In genomic region chr17:74117999-74118421, GRCh38 we compare ENCODE assay signal across 19 cellular contexts.
DNase-seq lines count a peak whose midpoint lies in the region; TF ChIP-seq lines count a peak whose summit lies in the region.
"Had no signal": no experiment of that assay in that cellular context is flagged by ENCODE, and none has a peak within 500 bp of the region (broad histone marks: within the 10 kb centered on the region; RNA-seq: fewer than 3 reads in every experiment).

No MANE protein-coding gene starts in this region.

- in situ Hi-C loops in G401 (cut with HindIII; ENCODE audit: low sequenced_read_pairs): no loop called here

- H3K36me3 ChIP-seq in endodermal cell (ENCODE audit: control insufficient read depth, insufficient read depth, low read length) (no peaks in the 10 kb centered on the region), smooth muscle cell (ENCODE audit: low read depth) (no peaks in the 10 kb centered on the region)
- H3K36me3 ChIP-seq: BLaER1, pancreas, thyroid gland had no signal

- H3K9me3 Mint-ChIP-seq in endodermal cell: peaks cover 17% of the 10 kb centered on the region
- H3K9me3 Mint-ChIP-seq: central memory CD8-positive, alpha-beta T cell had no signal

- no peaks in the 10 kb centered on the region for H3K27me3 ChIP-seq in endodermal cell (ENCODE audit: control insufficient read depth, insufficient read depth, low read length, poor library complexity, severe bottlenecking)
- no peaks in the 10 kb centered on the region for H3K27me3 ChIP-seq in smooth muscle cell (ENCODE audit: low read depth)
- H3K27me3 ChIP-seq: BLaER1, pancreas, thyroid gland had no signal

- H3K4me2 ChIP-seq in smooth muscle cell: no peak overlapping the region
- H3K4me2 ChIP-seq: BLaER1 had no signal

- DNase-seq in G401 (ENCODE audit: low spot score) (peak; percentile 19), NCI-H510A treated with DMSO at 0.1 percent for 48 hours (lab: John Stamatoyannopoulos, UW) (peak; percentile 56), endodermal cell (peak; percentile 89), posterior vena cava (ENCODE audit: low spot score) (peak; percentile 25), C1 segment of cervical spinal cord (lab: John Stamatoyannopoulos, UW) (no peak), 8988T (no peak), smooth muscle cell (lab: John Stamatoyannopoulos, UW; ENCODE audit: unreplicated experiment) (no peak), HUDEP-2 (lab: John Stamatoyannopoulos, UW; ENCODE audit: unreplicated experiment in 76 of 76) (no peak)
- DNase-seq: activated CD4-positive, alpha-beta T cell treated with anti-CD3 and anti-CD28 coated beads, Interleukin-2, amount 10 ng/mL, durations not matched to agents 7 days and 5 days; activated CD8-positive, alpha-beta memory T cell treated with anti-CD3 and anti-CD28 coated beads, Interleukin-2, amount 50 U/mL, for 48 hours; activated gamma-delta T cell treated with Interleukin-2 at 50 U/mL for 16 hours; DMS79 treated with DMSO at 0.1 percent for 48 hours; NCI-H187 treated with DMSO at 0.1 percent for 48 hours; OCI-M1; pancreas; thyroid gland had no signal

- peak; percentile 51 for TF ChIP-seq CTCF in endodermal cell (conservative IDR thresholded peaks at IDR 0.05)
- no peak for TF ChIP-seq CTCF in smooth muscle cell (IDR thresholded peaks at IDR 0.05; ENCODE audit: borderline replicate concordance, insufficient read depth, poor library complexity, severe bottlenecking)

- H3K27ac Mint-ChIP-seq in endodermal cell: no peak overlapping the region

- H3K4me1 ChIP-seq in endodermal cell (ENCODE audit: control insufficient read depth, insufficient read depth, low read length): peaks cover 11% of the 10 kb centered on the region
- peaks cover 3% of the 10 kb centered on the region for H3K4me1 ChIP-seq in smooth muscle cell (ENCODE audit: low read depth)
- H3K4me1 ChIP-seq: pancreas had no signal

- intact Hi-C loops in posterior vena cava (cut with DNase I): no loop called here

- H3K4me3 ChIP-seq in endodermal cell (ENCODE audit: low read length): no peak overlapping the region
- H3K4me3 ChIP-seq in smooth muscle cell: no peak overlapping the region
- H3K4me3 ChIP-seq: BLaER1, pancreas, SK-N-MC, thyroid gland had no signal

- H3K9ac ChIP-seq in endodermal cell (ENCODE audit: extremely low read depth, low read length, poor library complexity, severe bottlenecking) (no peak overlapping the region), smooth muscle cell (ENCODE audit: low read depth) (no peak overlapping the region)
- H3K9ac ChIP-seq: BLaER1 had no signal

- no peak overlapping the region for H3K27ac ChIP-seq in endodermal cell (ENCODE audit: low read depth, low read length)
- H3K27ac ChIP-seq in smooth muscle cell (ENCODE audit: low read depth): no peak overlapping the region
- H3K27ac ChIP-seq: BLaER1, pancreas, SK-N-MC, thyroid gland had no signal

- H3K4me1 Mint-ChIP-seq in endodermal cell: peaks cover 38% of the 10 kb centered on the region
- H3K4me1 Mint-ChIP-seq: activated CD4-positive, alpha-beta T cell treated with anti-CD3 and anti-CD28 coated beads, Interleukin-2, amount 10 ng/mL, durations not matched to agents 7 days and 5 days; central memory CD8-positive, alpha-beta T cell had no signal

- H3K36me3 Mint-ChIP-seq in endodermal cell (ENCODE audit: low read depth): no peaks in the 10 kb centered on the region

- peaks cover 9% of the 10 kb centered on the region for H3K9me3 ChIP-seq in endodermal cell (ENCODE audit: control insufficient read depth, low read length)
- H3K9me3 ChIP-seq in smooth muscle cell (replicated peaks; ENCODE audit: low read depth): no peaks in the 10 kb centered on the region
- H3K9me3 ChIP-seq: BLaER1, pancreas, thyroid gland had no signal

- no peaks in the 10 kb centered on the region for H4K20me1 ChIP-seq in smooth muscle cell (ENCODE audit: low read depth)
- H4K20me1 ChIP-seq: BLaER1 had no signal

- no peaks in the 10 kb centered on the region for H3K79me2 ChIP-seq in smooth muscle cell (ENCODE audit: low read depth)

- H3K4me3 Mint-ChIP-seq in endodermal cell: no peak overlapping the region
- H3K4me3 Mint-ChIP-seq: activated CD4-positive, alpha-beta T cell treated with anti-CD3 and anti-CD28 coated beads, Interleukin-2, amount 10 ng/mL, durations not matched to agents 7 days and 5 days; central memory CD8-positive, alpha-beta T cell had no signal

- WGBS in endodermal cell (ENCODE audit: insufficient coverage in 1 of 2, insufficient read length in 1 of 2), 2 experiments: 64 to 70% methylated on average over 5 of the region's 5 CpGs
- WGBS in smooth muscle cell (ENCODE audit: low lambda C conversion rate): 73% methylated on average over 5 of the region's 5 CpGs

- no peaks in the 10 kb centered on the region for H3F3A ChIP-seq in smooth muscle cell (ENCODE audit: low read depth)

- no peaks in the 10 kb centered on the region for H3K27me3 Mint-ChIP-seq in endodermal cell (ENCODE audit: insufficient read depth)

- H2AFZ ChIP-seq in smooth muscle cell (ENCODE audit: low read depth): no peak overlapping the region

Comparison
In these comparisons a context has a peak if more than half of its experiments do, and no peak if none do; other contexts are left out.
1. DNase-seq: peak in G401 (single experiment), NCI-H510A treated with DMSO at 0.1 percent for 48 hours (single experiment), endodermal cell (single experiment) and posterior vena cava (single experiment); none in C1 segment of cervical spinal cord (0 of 14), 8988T (single experiment), smooth muscle cell (single experiment) and HUDEP-2 (0 of 76).